Comparison of ENCODE assay signal across 24 cellular contexts in the genomic region with DNA sequence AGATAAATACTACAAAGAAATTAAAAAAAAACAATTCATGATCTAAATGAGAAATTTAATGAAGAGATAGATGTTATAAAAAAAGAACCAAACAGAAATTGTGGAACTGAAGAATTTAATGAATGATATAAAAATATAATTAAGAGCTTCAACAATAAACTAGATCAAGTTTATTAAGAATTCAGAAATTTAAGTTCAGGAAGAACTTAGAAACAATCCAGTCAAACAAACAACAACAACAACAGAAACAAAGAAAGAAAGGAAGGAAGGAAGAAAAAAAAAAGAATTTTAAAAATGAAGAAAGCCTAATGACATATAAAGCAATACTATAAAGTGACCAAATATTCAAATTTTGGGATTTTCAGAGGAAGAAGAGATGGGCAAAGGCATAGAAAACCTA.
DNase-seq lines count a peak whose midpoint lies in the region; ATAC-seq, FAIRE-seq and TF ChIP-seq lines count a peak whose summit lies in the region.
"Had no signal": no experiment of that assay in that cellular context is flagged by ENCODE, and none has a peak within 500 bp of the region (broad histone marks: within the 10 kb centered on the region; RNA-seq: fewer than 3 reads in every experiment).

No MANE protein-coding gene starts in this region.

- ATAC-seq in K562, result no peak
- ATAC-seq: A549, HCT116 had no signal

- no peak overlapping the region for H3K9ac ChIP-seq in K562 (ENCODE audit: insufficient read depth in 1 of 2, low read depth in 2 of 2, low read length in 2 of 2)
- H3K9ac ChIP-seq: BLaER1 treated with 17β-estradiol and CSF1 and Interleukin-3, amounts not matched to agents 10 nM and 100 nM; GM23248 had no signal

- POLR2A ChIA-PET in K562 (lab: Yijun Ruan, JAX), result interaction anchor here (1.8 kb wide), 1 partner anchor 11 kb away, joined by 10 read pairs; no protein-coding TSS in a partner anchor

- in situ Hi-C loops in K562 (cut with MboI), result no loop called here

- H3K27ac ChIP-seq in K562 (ENCODE audit: extremely low read depth, low read depth, low read length) (no peak overlapping the region), small intestine (ENCODE audit: low read depth in 1 of 2, low read length in 1 of 2) (no peak overlapping the region)
- H3K27ac ChIP-seq: 22Rv1; A549; BLaER1 treated with 17β-estradiol and CSF1 and Interleukin-3, amounts not matched to agents 10 nM and 100 nM; GM23248 had no signal

- H3K9me3 ChIP-seq in K562 (replicated peaks; ENCODE audit: control insufficient read depth, insufficient read depth, low read depth, low read length) (no peaks in the 10 kb centered on the region; the same call in none of the 2 replicates), small intestine (ENCODE audit: control insufficient read depth, low read depth) (no peaks in the 10 kb centered on the region)
- H3K9me3 ChIP-seq: BE2C had no signal

- TF ChIP-seq EP300 in K562 (IDR thresholded peaks at IDR 0.05; ENCODE audit: low read length), result no peak

- no peak for TF ChIP-seq RAD21 in K562 (CRISPR knock-in tag; conservative IDR thresholded peaks at IDR 0.05 in 1 of 2, IDR thresholded peaks at IDR 0.05 in 1 of 2)

- no peaks in the 10 kb centered on the region for H4K20me1 ChIP-seq in K562 (replicated peaks; ENCODE audit: control insufficient read depth, insufficient read depth, low read length)
- H4K20me1 ChIP-seq: BLaER1 treated with 17β-estradiol and CSF1 and Interleukin-3, amounts not matched to agents 10 nM and 100 nM had no signal

- H3K4me2 ChIP-seq in K562 (ENCODE audit: insufficient read depth, low read length), result no peak overlapping the region
- H3K4me2 ChIP-seq: A549; BLaER1 treated with 17β-estradiol and CSF1 and Interleukin-3, amounts not matched to agents 10 nM and 100 nM had no signal

- H3K4me3 ChIP-seq in K562 (no peak overlapping the region), small intestine (ENCODE audit: low read depth in 1 of 2, low read length in 2 of 2) (no peak overlapping the region)
- H3K4me3 ChIP-seq: A549; BLaER1 treated with 17β-estradiol and CSF1 and Interleukin-3, amounts not matched to agents 10 nM and 100 nM; GM23248 had no signal

- no peak for TF ChIP-seq POLR2A in K562 (conservative IDR thresholded peaks at IDR 0.05)
- TF ChIP-seq POLR2A in H54 (IDR thresholded peaks at IDR 0.05; ENCODE audit: low read depth, low read length), result no peak

- BruUV-seq in K562 (replicated peaks; lab: Mats Ljungman, UMichigan), result no TSS peak

- H3K27me3 ChIP-seq in K562 (ENCODE audit: control insufficient read depth in 2 of 2, insufficient read depth in 2 of 2, low read length in 2 of 2), result no peaks in the 10 kb centered on the region
- H3K27me3 ChIP-seq in small intestine (ENCODE audit: control insufficient read depth in 2 of 2, insufficient read depth in 2 of 2, low read length in 2 of 2), result no peaks in the 10 kb centered on the region
- H3K27me3 ChIP-seq: BE2C; BLaER1 treated with 17β-estradiol and CSF1 and Interleukin-3, amounts not matched to agents 10 nM and 100 nM had no signal

- H2AFZ ChIP-seq in K562 (ENCODE audit: low read depth, low read length), result no peak overlapping the region
- H2AFZ ChIP-seq: GM23248 had no signal

- H3K9me1 ChIP-seq in K562 (ENCODE audit: control insufficient read depth, insufficient read depth, low read length), result no peaks in the 10 kb centered on the region

- intact Hi-C loops in K562 (cut with micrococcal nuclease), result no loop called here

- CTCF ChIA-PET in K562 (lab: Yijun Ruan, JAX; ENCODE audit: low intra/inter-chr PET ratio), result no interaction called here

- no peak for TF ChIP-seq CTCF in K562 (IDR thresholded peaks at IDR 0.05 in 2 of 3, conservative IDR thresholded peaks at IDR 0.05 in 1 of 3; ENCODE audit: insufficient read depth in 2 of 3, low read depth in 1 of 3, low read length in 3 of 3)

- peak; percentile 85 for FAIRE-seq in A204.1 (lab: Jason Lieb, UNC)
- FAIRE-seq in K562 (lab: Jason Lieb, UNC), result no peak
- FAIRE-seq in islet of Langerhans (lab: Jason Lieb, UNC), result peak; percentile 51
- FAIRE-seq in small intestine (lab: Jason Lieb, UNC), result peak; percentile 88
- no peak for FAIRE-seq in H54 (lab: Jason Lieb, UNC)
- FAIRE-seq: A549, GM12892, GM19239, H1 had no signal

- DNase-seq in K562 (ENCODE audit: extremely low read depth in 1 of 4, low spot score in 3 of 4) (no peak), small intestine (no peak), putamen (ENCODE audit: low spot score) (no peak), H54 (ENCODE audit: insufficient read length, low spot score) (no peak)
- DNase-seq in stimulated activated CD4-positive, alpha-beta T cell treated with anti-CD3 and anti-CD28 coated beads, Interleukin-12 subunit alpha, Interleukin-12 subunit beta, amount 100 ng/mL, for 4 hours, result no peak
- DNase-seq: ACHN; AML-193; BE2C; Calu3; CD4-positive, alpha-beta memory T cell; COR-L47; DMS53; DMS79 treated with DMSO at 0.1 percent for 48 hours; GM23248; H9 had no signal

- H3K36me3 ChIP-seq in K562 (ENCODE audit: control insufficient read depth, insufficient read depth, low read length) (no peaks in the 10 kb centered on the region), small intestine (ENCODE audit: control insufficient read depth in 2 of 2, insufficient read depth in 2 of 2, low read length in 2 of 2) (no peaks in the 10 kb centered on the region)
- H3K36me3 ChIP-seq: BE2C; BLaER1 treated with 17β-estradiol and CSF1 and Interleukin-3, amounts not matched to agents 10 nM and 100 nM had no signal

- no peaks in the 10 kb centered on the region for H3K4me1 ChIP-seq in K562 (replicated peaks in 1 of 2; ENCODE audit: control insufficient read depth in 2 of 2, insufficient read depth in 2 of 2, low read length in 2 of 2)
- no peaks in the 10 kb centered on the region for H3K4me1 ChIP-seq in small intestine (ENCODE audit: control insufficient read depth in 2 of 2, insufficient read depth in 1 of 2, low read depth in 1 of 2, low read length in 1 of 2)
- H3K4me1 ChIP-seq: A549, BE2C had no signal

- no peaks in the 10 kb centered on the region for H3K79me2 ChIP-seq in K562 (ENCODE audit: control insufficient read depth, insufficient read depth, low read length)

TF ChIP-seq in K562, 482 proteins besides CTCF, POLR2A, EP300 and RAD21:
- TF ChIP-seq LARP7 (IDR thresholded peaks at IDR 0.05) (0 out of 2 replicates have a peak, but pooled peaks have one; percentile 38), FOXK2 (conservative IDR thresholded peaks at IDR 0.05 in 1 of 2, IDR thresholded peaks at IDR 0.05 in 1 of 2; ENCODE audit: low read depth in 2 of 2) (no peak), TRIM24 (IDR thresholded peaks at IDR 0.05) (peak in 1 of 2 experiments; percentile 11; a peak in 1 of 4 replicates), TRIM28 (IDR thresholded peaks at IDR 0.05) (peak; percentile 80; the same call in 1 of the 2 replicates), HLTF (IDR thresholded peaks at IDR 0.05) (peak; percentile 70; the same call in 1 of the 2 replicates)
- TF ChIP-seq, protein P1, sequence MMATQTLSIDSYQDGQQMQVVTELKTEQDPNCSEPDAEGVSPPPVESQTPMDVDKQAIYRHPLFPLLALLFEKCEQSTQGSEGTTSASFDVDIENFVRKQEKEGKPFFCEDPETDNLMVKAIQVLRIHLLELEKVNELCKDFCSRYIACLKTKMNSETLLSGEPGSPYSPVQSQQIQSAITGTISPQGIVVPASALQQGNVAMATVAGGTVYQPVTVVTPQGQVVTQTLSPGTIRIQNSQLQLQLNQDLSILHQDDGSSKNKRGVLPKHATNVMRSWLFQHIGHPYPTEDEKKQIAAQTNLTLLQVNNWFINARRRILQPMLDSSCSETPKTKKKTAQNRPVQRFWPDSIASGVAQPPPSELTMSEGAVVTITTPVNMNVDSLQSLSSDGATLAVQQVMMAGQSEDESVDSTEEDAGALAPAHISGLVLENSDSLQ (IDR thresholded peaks at IDR 0.05), result no peak
- TF ChIP-seq, protein P2, sequence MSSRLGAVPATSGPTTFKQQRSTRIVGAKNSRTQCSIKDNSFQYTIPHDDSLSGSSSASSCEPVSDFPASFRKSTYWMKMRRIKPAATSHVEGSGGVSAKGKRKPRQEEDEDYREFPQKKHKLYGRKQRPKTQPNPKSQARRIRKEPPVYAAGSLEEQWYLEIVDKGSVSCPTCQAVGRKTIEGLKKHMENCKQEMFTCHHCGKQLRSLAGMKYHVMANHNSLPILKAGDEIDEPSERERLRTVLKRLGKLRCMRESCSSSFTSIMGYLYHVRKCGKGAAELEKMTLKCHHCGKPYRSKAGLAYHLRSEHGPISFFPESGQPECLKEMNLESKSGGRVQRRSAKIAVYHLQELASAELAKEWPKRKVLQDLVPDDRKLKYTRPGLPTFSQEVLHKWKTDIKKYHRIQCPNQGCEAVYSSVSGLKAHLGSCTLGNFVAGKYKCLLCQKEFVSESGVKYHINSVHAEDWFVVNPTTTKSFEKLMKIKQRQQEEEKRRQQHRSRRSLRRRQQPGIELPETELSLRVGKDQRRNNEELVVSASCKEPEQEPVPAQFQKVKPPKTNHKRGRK (tag; IDR thresholded peaks at IDR 0.05), result peak; percentile 15; the same call in 1 of the 2 replicates
- TF ChIP-seq, protein P3, sequence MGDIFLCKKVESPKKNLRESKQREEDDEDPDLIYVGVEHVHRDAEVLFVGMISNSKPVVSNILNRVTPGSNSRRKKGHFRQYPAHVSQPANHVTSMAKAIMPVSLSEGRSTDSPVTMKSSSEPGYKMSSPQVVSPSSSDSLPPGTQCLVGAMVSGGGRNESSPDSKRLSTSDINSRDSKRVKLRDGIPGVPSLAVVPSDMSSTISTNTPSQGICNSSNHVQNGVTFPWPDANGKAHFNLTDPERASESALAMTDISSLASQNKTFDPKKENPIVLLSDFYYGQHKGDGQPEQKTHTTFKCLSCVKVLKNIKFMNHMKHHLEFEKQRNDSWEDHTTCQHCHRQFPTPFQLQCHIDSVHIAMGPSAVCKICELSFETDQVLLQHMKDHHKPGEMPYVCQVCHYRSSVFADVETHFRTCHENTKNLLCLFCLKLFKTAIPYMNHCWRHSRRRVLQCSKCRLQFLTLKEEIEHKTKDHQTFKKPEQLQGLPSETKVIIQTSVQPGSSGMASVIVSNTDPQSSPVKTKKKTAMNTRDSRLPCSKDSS (IDR thresholded peaks at IDR 0.05; ENCODE audit: low read depth, partially characterized antibody), result peak; percentile 19
